ENCODE assay signal across 8 cellular contexts in the genomic region with DNA sequence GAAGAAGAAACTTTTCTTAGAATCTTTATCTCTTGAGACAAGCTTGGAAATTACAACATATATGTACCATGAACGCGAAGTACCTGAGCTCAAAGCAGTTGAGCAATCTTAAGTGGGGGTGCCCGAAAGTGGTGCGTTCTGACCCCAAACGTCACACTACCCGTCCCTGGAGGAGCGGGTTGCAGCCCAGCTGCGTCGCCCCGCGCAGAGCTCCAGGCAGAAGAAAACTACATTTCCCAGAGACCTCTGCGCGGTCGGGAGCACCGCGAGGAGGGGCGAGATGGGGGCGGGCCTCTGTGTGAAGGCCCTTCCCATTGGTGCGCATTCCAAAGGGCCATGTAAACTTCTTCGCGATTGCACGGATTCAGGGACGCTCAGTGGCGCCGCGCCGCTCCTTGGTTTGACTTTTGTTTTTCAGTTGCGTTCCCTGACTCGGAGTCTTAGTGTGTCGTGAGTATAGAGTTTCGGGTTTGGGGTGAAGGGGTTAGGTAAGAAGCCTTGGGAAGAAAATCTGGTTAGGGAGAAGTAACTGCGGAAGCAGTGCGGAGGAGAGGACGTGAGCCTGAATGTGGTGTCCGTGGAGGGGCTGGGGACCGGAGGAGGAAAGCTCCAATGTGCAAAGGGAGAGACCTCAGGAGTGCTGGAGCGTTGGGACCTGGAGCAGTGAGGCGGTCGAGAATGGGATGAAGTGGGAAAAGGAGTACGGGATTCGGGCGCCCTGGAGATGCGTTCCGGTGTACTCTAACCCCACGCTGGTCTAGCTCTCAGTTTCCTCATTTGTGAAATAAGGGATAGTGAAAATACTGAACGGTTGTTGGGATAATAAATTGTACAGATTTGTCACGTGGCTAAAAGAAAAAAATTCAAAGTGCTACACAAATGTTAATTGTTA. TPM values are rescaled to one million over a fixed set of nuclear protein-coding genes. Genes with fewer than 3 reads are reported as not detected.
A peak's percentile ranks its signal among the peaks of the same experiment; 100 is the strongest.
DNase-seq lines count a peak whose midpoint lies in the region; TF ChIP-seq lines count a peak whose summit lies in the region.

A gene (plus strand): TSS at position 410 of the 892 bp plus-strand sequence. CDS start 7,740 bp downstream, outside the sequence.

- H3K18ac ChIP-seq in H9 (ENCODE audit: insufficient read length, low read depth, low read length) = peak within 1 kb of the TSS; percentile 0

- H3K27ac ChIP-seq in H9 (ENCODE audit: insufficient read length, low read depth, low read length) (no peak within 1 kb of the TSS), uterus (peak within 1 kb of the TSS; percentile 74 to 81)

- H3K4me1 Mint-ChIP-seq in H9 (0 out of 4 replicates have a peak, but pooled peaks cover 0 to 2% of the 10 kb centered on the region in 2 experiments), progenitor cell of endocrine pancreas (ENCODE audit: low read depth) (no peaks in the 10 kb centered on the region)

- peak within 1 kb of the TSS; percentile 67 for H3K4me2 ChIP-seq in H9 (ENCODE audit: insufficient read depth, insufficient read length, low read length)

- no peak within 1 kb of the TSS for H3K4ac ChIP-seq in H9 (ENCODE audit: low read depth, low read length)

- peak; percentile 62 for TF ChIP-seq POLR2A in NB4 (IDR thresholded peaks at IDR 0.05; ENCODE audit: extremely low read depth, insufficient read length)
- peak in 1 of 2 donors; percentile 28 for TF ChIP-seq POLR2A in uterus (IDR thresholded peaks at IDR 0.05)

- H2BK12ac ChIP-seq in H9 (ENCODE audit: insufficient read length, low read depth, low read length) = no peak within 1 kb of the TSS

- WGBS in H9 (ENCODE audit: extremely low coverage, insufficient read length, low lambda C conversion rate) = no CpG with 5 or more reads among the region's 47 CpGs

- no peak within 1 kb of the TSS for H2BK5ac ChIP-seq in H9 (ENCODE audit: insufficient read length, low read length)

- H3K9ac ChIP-seq in H9 (ENCODE audit: extremely low read depth, insufficient read length, low read length) = peak within 1 kb of the TSS; percentile 90

- H3K23me2 ChIP-seq in H9 (ENCODE audit: insufficient read length, low read depth, low read length, poor library complexity, severe bottlenecking) = no peaks in the 10 kb centered on the region

- H4K8ac ChIP-seq in H9 (replicated peaks; ENCODE audit: insufficient read length, low read depth, low read length) = no peak within 1 kb of the TSS

- no peak within 1 kb of the TSS for H2BK20ac ChIP-seq in H9 (ENCODE audit: low read depth, low read length, poor library complexity, severe bottlenecking)

- no peak within 1 kb of the TSS for H2BK15ac ChIP-seq in H9 (ENCODE audit: low read depth, low read length)

- H4K20me1 ChIP-seq in H9 (ENCODE audit: control insufficient read depth, insufficient read depth, insufficient read length) = no peaks in the 10 kb centered on the region

- no peaks in the 10 kb centered on the region for H3K4me1 ChIP-seq in H9 (ENCODE audit: insufficient read depth, low read length)
- peaks cover 0 to 7% of the 10 kb centered on the region in 2 donors for H3K4me1 ChIP-seq in uterus

- H3K9me3 ChIP-seq in H9 (ENCODE audit: control insufficient read depth, low read depth, low read length) (no peaks in the 10 kb centered on the region), uterus (no peaks in the 10 kb centered on the region)

- H3K79me2 ChIP-seq in H9 (ENCODE audit: insufficient read depth, low read length) = peaks cover 14% of the 10 kb centered on the region; the same call in 1 of the 2 replicates

- no peak within 1 kb of the TSS for H2AK5ac ChIP-seq in H9 (ENCODE audit: insufficient read length, low read length)

- H3K4me3 Mint-ChIP-seq in H9 = no peak within 1 kb of the TSS
- no peak within 1 kb of the TSS for H3K4me3 Mint-ChIP-seq in progenitor cell of endocrine pancreas (ENCODE audit: low read depth)

- H4K5ac ChIP-seq in H9 (ENCODE audit: insufficient read length, low read depth, low read length) = peak within 1 kb of the TSS; percentile 7

- peak within 1 kb of the TSS; percentile 89 for H3K4me3 ChIP-seq in NB4 (ENCODE audit: low read depth, low read length)
- peak within 1 kb of the TSS; percentile 60 to 72 for H3K4me3 ChIP-seq in uterus

- no peak within 1 kb of the TSS for H2AFZ ChIP-seq in H9 (ENCODE audit: low read length)

- no peaks in the 10 kb centered on the region for H3K36me3 ChIP-seq in uterus

- no peak within 1 kb of the TSS for H4K91ac ChIP-seq in H9 (ENCODE audit: insufficient read length, low read depth, low read length)

- H3K9me3 Mint-ChIP-seq in H9 (no peaks in the 10 kb centered on the region), progenitor cell of endocrine pancreas (ENCODE audit: low read depth) (no peaks in the 10 kb centered on the region)

- no peaks in the 10 kb centered on the region; the same call in 1 of the 2 replicates for H3K27me3 Mint-ChIP-seq in H9 (ENCODE audit: low read depth)
- no peaks in the 10 kb centered on the region for H3K27me3 Mint-ChIP-seq in progenitor cell of endocrine pancreas

- H3K27me3 ChIP-seq in H9 (ENCODE audit: insufficient read depth, low read length) (no peaks in the 10 kb centered on the region), uterus (no peaks in the 10 kb centered on the region)

- DNase-seq in GM03348 (ENCODE audit: low spot score) (peak; percentile 99), H9 (peak; percentile 97), NB4 (ENCODE audit: low read depth) (peak; percentile 94), head of caudate nucleus (peak; percentile 91 to 98 (median 95)), progenitor cell of endocrine pancreas (ENCODE audit: low spot score, unreplicated experiment) (peak; percentile 95), uterus (peak; percentile 90 to 93), SHP77 (lab: John Stamatoyannopoulos, UW) (no peak)
- DNase-seq in activated T-helper 9 cell treated with anti-CD3 and anti-CD28 coated beads, Interleukin-2, amount 50 U/mL, for 16 hours (ENCODE audit: low read depth) = peak; percentile 88

- no peak within 1 kb of the TSS for H3T11ph ChIP-seq in H9 (ENCODE audit: low read length)

- H3K27ac Mint-ChIP-seq in H9 (no peak within 1 kb of the TSS), progenitor cell of endocrine pancreas (no peak within 1 kb of the TSS)

- H3K36me3 Mint-ChIP-seq in H9 (ENCODE audit: insufficient read depth in 1 of 3, low read depth in 3 of 3) (peaks cover 5 to 12% (median 7%) of the 10 kb centered on the region in 3 experiments; a peak in 6 of 7 replicates), progenitor cell of endocrine pancreas (ENCODE audit: insufficient read depth) (peaks cover 6% of the 10 kb centered on the region)

- H2BK120ac ChIP-seq in H9 (ENCODE audit: low read depth, low read length, poor library complexity, severe bottlenecking) = no peak within 1 kb of the TSS

- TF ChIP-seq CTCF in H9 (conservative IDR thresholded peaks at IDR 0.05) (no peak), NB4 (IDR thresholded peaks at IDR 0.05; ENCODE audit: low read depth, low read length) (peak; percentile 28), progenitor cell of endocrine pancreas (IDR thresholded peaks at IDR 0.05; ENCODE audit: unreplicated experiment) (peak; percentile 18), uterus (IDR thresholded peaks at IDR 0.05) (peak in 3 of 4 experiments; percentile 34 to 50 (median 41))

- H3K23ac ChIP-seq in H9 (ENCODE audit: insufficient read length, low read depth, low read length) = no peak within 1 kb of the TSS

- no peak within 1 kb of the TSS for H3K56ac ChIP-seq in H9 (ENCODE audit: insufficient read length, low read depth, low read length)

- H3K14ac ChIP-seq in H9 (ENCODE audit: insufficient read depth, low read length) = no peak within 1 kb of the TSS

- intact Hi-C loops in head of caudate nucleus (cut with DNase I) (no loop called here), uterus (cut with DNase I; ENCODE audit: low total_unique reads) (no loop called here)

- peaks cover 7% of the 10 kb centered on the region for H3K79me1 ChIP-seq in H9 (ENCODE audit: insufficient read depth, low read depth, low read length, poor library complexity, severe bottlenecking)

RNA-seq across cellular contexts. Expression of the gene that starts here (rescaled TPM):
- total RNA-seq in H9 (2021) = 20.2 and 21.9 TPM in 2 replicates
- total RNA-seq in progenitor cell of endocrine pancreas = 33.4 and 38.8 TPM in 2 replicates
- 10 to 100 TPM in 1 of 4 donors, 1 to 10 TPM in 3; 2.9 to 17.5 (median 5.8) TPM for total RNA-seq in uterus

Comparison
In these comparisons a context has a peak if more than half of its experiments do, and no peak if none do; other contexts are left out.
1. DNase-seq: peak in GM03348 (single experiment), H9 (single experiment), NB4 (single experiment), activated T-helper 9 cell treated with anti-CD3 and anti-CD28 coated beads, Interleukin-2, amount 50 U/mL, for 16 hours (single experiment), head of caudate nucleus (42 of 42), progenitor cell of endocrine pancreas (single experiment) and uterus (2 of 2); none in SHP77 (0 of 2).